In genomic region chr19:2462635-2463421, GRCh38 we compare ENCODE assay signal across 7 cellular contexts. TPM values are rescaled to one million over a fixed set of nuclear protein-coding genes. Genes with fewer than 3 reads are reported as not detected.
A peak's percentile ranks its signal among the peaks of the same experiment; 100 is the strongest.
DNase-seq lines count a peak whose midpoint lies in the region; ATAC-seq, FAIRE-seq and TF ChIP-seq lines count a peak whose summit lies in the region.

No MANE protein-coding gene starts in this region.

- H3K9me3 ChIP-seq in mammary epithelial cell (replicated peaks; ENCODE audit: insufficient read depth, low read length) (no peaks in the 10 kb centered on the region), gastrocnemius medialis (no peaks in the 10 kb centered on the region)

- CTCF ChIA-PET in mammary epithelial cell (lab: Charles Lee; ENCODE audit: low non-redundant PET), result interaction anchor here (0.6 to 0.7 kb wide), 2 partner anchors 171 to 228 kb away, joined by 3 to 9 read pairs; no protein-coding TSS in a partner anchor

- H3K27ac ChIP-seq in mammary epithelial cell (ENCODE audit: insufficient read depth, low read depth, low read length) (peak overlapping the region; percentile 60), gastrocnemius medialis (peak overlapping the region; percentile 11 to 38 (median 32))

- WGBS in mammary epithelial cell (ENCODE audit: low coverage, missing lambda C conversion rate), result 6% methylated on average over 35 of the region's 46 CpGs

- peak overlapping the region; percentile 53 for H3K9ac ChIP-seq in mammary epithelial cell (ENCODE audit: insufficient read depth, low read length)

- peak overlapping the region; percentile 97 for H3K4me2 ChIP-seq in mammary epithelial cell (ENCODE audit: insufficient read depth, low read depth, low read length)

- peak; percentile 94 for DNase-seq in GM04503 (ENCODE audit: low read depth)
- peak; percentile 86 for DNase-seq in NCI-H345 (lab: John Stamatoyannopoulos, UW)
- peak; percentile 92 for DNase-seq in mammary epithelial cell
- DNase-seq in iPS-NIHi11 (ENCODE audit: low spot score), result peak; percentile 84
- DNase-seq in gastrocnemius medialis, result peak; percentile 38 to 71
- DNase-seq in Kasumi-1 (lab: John Stamatoyannopoulos, UW), result no peak
- no peak for DNase-seq in GM19239 (ENCODE audit: insufficient read length, low spot score)

- no peak for FAIRE-seq in GM19239 (lab: Jason Lieb, UNC)

- H3K36me3 ChIP-seq in mammary epithelial cell (ENCODE audit: insufficient read depth, low read length), result no peaks in the 10 kb centered on the region
- H3K36me3 ChIP-seq in gastrocnemius medialis, result no peaks in the 10 kb centered on the region

- TF ChIP-seq POLR2A in gastrocnemius medialis (IDR thresholded peaks at IDR 0.05), result no peak

- no peak for TF ChIP-seq CTCF in mammary epithelial cell (conservative IDR thresholded peaks at IDR 0.05 in 1 of 2, IDR thresholded peaks at IDR 0.05 in 1 of 2; ENCODE audit: extremely low read depth in 1 of 2, insufficient read depth in 1 of 2, low read depth in 1 of 2, low read length in 2 of 2)
- no peak for TF ChIP-seq CTCF in gastrocnemius medialis (IDR thresholded peaks at IDR 0.05 in 4 of 5, conservative IDR thresholded peaks at IDR 0.05 in 1 of 5)

- ATAC-seq in gastrocnemius medialis, result peak; percentile 76 to 81

- in situ Hi-C loops in mammary epithelial cell (cut with MboI; ENCODE audit: low sequenced_read_pairs in 2 of 2), result no loop called here
- in situ Hi-C loops in gastrocnemius medialis (cut with MboI; ENCODE audit: low sequenced_read_pairs in 4 of 4), result loop anchor here in 2 of 4 donors (10.0 kb wide), 2 partner anchors 122 to 152 kb away; no protein-coding TSS in a partner anchor

- H3K4me3 ChIP-seq in mammary epithelial cell (replicated peaks in 1 of 3; ENCODE audit: insufficient read depth in 1 of 3, low read depth in 2 of 3, low read length in 3 of 3) (peak overlapping the region; percentile 69 to 78 (median 74)), gastrocnemius medialis (peak overlapping the region; percentile 57 to 86 (median 68))

- H4K20me1 ChIP-seq in mammary epithelial cell (ENCODE audit: insufficient read depth, low read length), result no peaks in the 10 kb centered on the region

- H3K27me3 ChIP-seq in mammary epithelial cell (ENCODE audit: insufficient read depth, low read length) (no peaks in the 10 kb centered on the region), gastrocnemius medialis (no peaks in the 10 kb centered on the region)

- BruUV-seq in mammary epithelial cell (replicated peaks; lab: Mats Ljungman, UMichigan), result no TSS peak

- dilution Hi-C loops in mammary epithelial cell (cut with HindIII; ENCODE audit: low sequenced_read_pairs), result no loop called here

- intact Hi-C loops in mammary epithelial cell (cut with micrococcal nuclease), result loop anchor here (2.0 to 5.0 kb wide), 2 partner anchors 36 to 226 kb away; partner anchors contain the start of genes PLEKHJ1, SF3A2 and TIMM13
- intact Hi-C loops in gastrocnemius medialis (cut with DNase I; ENCODE audit: low total_unique reads), result no loop called here

- peak overlapping the region; percentile 95 for H2AFZ ChIP-seq in mammary epithelial cell (ENCODE audit: low read depth, low read length)

- H3K4me1 ChIP-seq in mammary epithelial cell (ENCODE audit: insufficient read depth, low read length) (peaks cover 12% of the 10 kb centered on the region), gastrocnemius medialis (peaks cover 0 to 16% of the 10 kb centered on the region in 2 donors)

- no peaks in the 10 kb centered on the region for H3K79me2 ChIP-seq in mammary epithelial cell (ENCODE audit: insufficient read depth, low read length)

RNA-seq across cellular contexts. Expression of gene LMNB2, which starts 6.1 kb away (rescaled TPM):
- total RNA-seq in mammary epithelial cell, result 100 to 1,000 TPM in 1 of 2 donors, 10 to 100 TPM in 1; 42.0 to 108 TPM
- polyA plus RNA-seq in mammary epithelial cell, result 78.9 TPM
- 98.4 TPM for polyA minus RNA-seq in mammary epithelial cell
- 10 to 100 TPM; 14.8 to 34.1 (median 23.6) TPM for total RNA-seq in gastrocnemius medialis

RNA-seq across cellular contexts. Expression of gene GADD45B, which starts 13.1 kb away (rescaled TPM):
- 10 to 100 TPM; 18.0 to 83.9 TPM for total RNA-seq in mammary epithelial cell
- polyA plus RNA-seq in mammary epithelial cell, result 28.3 TPM
- 38.9 TPM for polyA minus RNA-seq in mammary epithelial cell
- total RNA-seq in gastrocnemius medialis, result 10 to 100 TPM; 32.2 to 48.7 (median 41.7) TPM

RNA-seq across cellular contexts. Expression of gene TIMM13, which starts 35.4 kb away (rescaled TPM):
- total RNA-seq in mammary epithelial cell (100 to 1,000 TPM in 1 of 2 donors, 10 to 100 TPM in 1; 20.8 to 133 TPM), gastrocnemius medialis (10 to 100 TPM; 23.7 to 60.3 (median 46.8) TPM)
- 62.2 TPM for polyA plus RNA-seq in mammary epithelial cell
- polyA minus RNA-seq in mammary epithelial cell, result 3.3 TPM

Comparison
In these comparisons a context has a peak if more than half of its experiments do, and no peak if none do; other contexts are left out.
1. DNase-seq: peak in GM04503 (single experiment), NCI-H345 (single experiment), mammary epithelial cell (single experiment), iPS-NIHi11 (single experiment) and gastrocnemius medialis (2 of 2); none in Kasumi-1 (0 of 2) and GM19239 (single experiment).